1 cellular context compared by ENCODE assay signal in genomic region chr19:10603084-10603872, GRCh38.
TF ChIP-seq lines count a peak whose summit lies in the region.

No MANE protein-coding gene starts in this region.

TF ChIP-seq in A549, 52 proteins besides CTCF, POLR2A, EP300 and RAD21 (continued from another document):
- TF ChIP-seq REST (IDR thresholded peaks at IDR 0.05) (no peak), FOSB (CRISPR knock-in tag; IDR thresholded peaks at IDR 0.05) (no peak), NFE2L2 (conservative IDR thresholded peaks at IDR 0.05; ENCODE audit: low read length) (no peak), CBX2 (IDR thresholded peaks at IDR 0.05; ENCODE audit: borderline replicate concordance, low read depth) (no peak), MAFK (IDR thresholded peaks at IDR 0.05; ENCODE audit: partially characterized antibody) (no peak), ZSCAN20 (CRISPR knock-in tag; IDR thresholded peaks at IDR 0.05) (no peak), RARB (CRISPR knock-in tag; IDR thresholded peaks at IDR 0.05) (no peak), RNF2 (IDR thresholded peaks at IDR 0.05; ENCODE audit: borderline replicate concordance, low read depth) (no peak)
